Comparison of ENCODE assay signal across 19 cellular contexts in genomic region chr14:90613446-90613845, GRCh38.
"Had no signal": no experiment of that assay in that cellular context is flagged by ENCODE, and none has a peak within 500 bp of the region (broad histone marks: within the 10 kb centered on the region; RNA-seq: fewer than 3 reads in every experiment).

No MANE protein-coding gene starts in this region.

- H3K27me3 ChIP-seq: ascending aorta, breast epithelium, tibial nerve, vagina had no signal

- H3K4me1 Mint-ChIP-seq: activated CD4-positive, alpha-beta T cell treated with anti-CD3 and anti-CD28 coated beads, Interleukin-2, amount 10 ng/mL, durations not matched to agents 7 days and 5 days; naive thymus-derived CD4-positive, alpha-beta T cell had no signal

- H3K27ac ChIP-seq: ascending aorta, breast epithelium, epithelial cell of prostate, tibial nerve, vagina had no signal

- H3K36me3 ChIP-seq: breast epithelium, vagina had no signal

- H3K4me3 ChIP-seq: ascending aorta, breast epithelium, tibial nerve, vagina had no signal

- H3K4me3 Mint-ChIP-seq: activated CD4-positive, alpha-beta T cell treated with anti-CD3 and anti-CD28 coated beads, Interleukin-2, amount 10 ng/mL, durations not matched to agents 7 days and 5 days; activated CD8-positive, alpha-beta T cell treated with anti-CD3 and anti-CD28 coated beads, Interleukin-2, amount 10 ng/mL, durations not matched to agents 7 days and 5 days; activated T-cell treated with anti-CD3 and anti-CD28 coated beads, Interleukin-2, amount 50 U/mL, for 24 hours; effector memory CD8-positive, alpha-beta T cell; naive thymus-derived CD4-positive, alpha-beta T cell had no signal

- H3K4me1 ChIP-seq: breast epithelium had no signal

- DNase-seq: activated CD4-positive, alpha-beta T cell treated with anti-CD3 and anti-CD28 coated beads, Interleukin-2, amount 10 ng/mL, durations not matched to agents 7 days and 5 days; activated CD8-positive, alpha-beta T cell treated with anti-CD3 and anti-CD28 coated beads, Interleukin-2, amount 10 ng/mL, durations not matched to agents 7 days and 5 days; activated naive CD4-positive, alpha-beta T cell treated with anti-CD3 and anti-CD28 coated beads, Interleukin-2, amount 50 U/mL, for 16 hours; activated T-cell treated with anti-CD3 and anti-CD28 coated beads, Interleukin-2, amount 50 U/mL, for 24 hours; cerebellar nuclear complex; effector memory CD8-positive, alpha-beta T cell; foreskin fibroblast; hypothalamus; mesenchymal stem cell; naive thymus-derived CD4-positive, alpha-beta T cell; stimulated activated naive CD4-positive, alpha-beta T cell treated with Interleukin-2 at 50 U/mL for 16 hours; substantia nigra had no signal

- H3K36me3 Mint-ChIP-seq: naive thymus-derived CD4-positive, alpha-beta T cell had no signal

- H3K27me3 Mint-ChIP-seq: activated CD4-positive, alpha-beta T cell treated with anti-CD3 and anti-CD28 coated beads, Interleukin-2, amount 10 ng/mL, durations not matched to agents 7 days and 5 days; activated T-cell treated with anti-CD3 and anti-CD28 coated beads, Interleukin-2, amount 50 U/mL, for 24 hours had no signal

- H3K9me3 ChIP-seq: ascending aorta, breast epithelium, tibial nerve, vagina had no signal

- FAIRE-seq: keratinocyte had no signal

- H3K27ac Mint-ChIP-seq: activated CD4-positive, alpha-beta T cell treated with anti-CD3 and anti-CD28 coated beads, Interleukin-2, amount 10 ng/mL, durations not matched to agents 7 days and 5 days; activated CD8-positive, alpha-beta T cell treated with anti-CD3 and anti-CD28 coated beads, Interleukin-2, amount 10 ng/mL, durations not matched to agents 7 days and 5 days; activated T-cell treated with anti-CD3 and anti-CD28 coated beads, Interleukin-2, amount 50 U/mL, for 24 hours; effector memory CD8-positive, alpha-beta T cell; naive thymus-derived CD4-positive, alpha-beta T cell had no signal

- ATAC-seq: activated CD4-positive, CD25-positive, alpha-beta regulatory T cell treated with anti-CD3 and anti-CD28 coated beads, Interleukin-2, amount 50 U/mL, for 24 hours; activated CD8-positive, alpha-beta T cell treated with anti-CD3 and anti-CD28 coated beads, Interleukin-2, amount 10 ng/mL, durations not matched to agents 7 days and 5 days; effector memory CD8-positive, alpha-beta T cell; naive thymus-derived CD4-positive, alpha-beta T cell had no signal

- H3K9me3 Mint-ChIP-seq: activated CD4-positive, alpha-beta T cell treated with anti-CD3 and anti-CD28 coated beads, Interleukin-2, amount 10 ng/mL, durations not matched to agents 7 days and 5 days; activated T-cell treated with anti-CD3 and anti-CD28 coated beads, Interleukin-2, amount 50 U/mL, for 24 hours; effector memory CD8-positive, alpha-beta T cell; naive thymus-derived CD4-positive, alpha-beta T cell had no signal
